Comparison of ENCODE assay signal across 7 cellular contexts in the genomic region with DNA sequence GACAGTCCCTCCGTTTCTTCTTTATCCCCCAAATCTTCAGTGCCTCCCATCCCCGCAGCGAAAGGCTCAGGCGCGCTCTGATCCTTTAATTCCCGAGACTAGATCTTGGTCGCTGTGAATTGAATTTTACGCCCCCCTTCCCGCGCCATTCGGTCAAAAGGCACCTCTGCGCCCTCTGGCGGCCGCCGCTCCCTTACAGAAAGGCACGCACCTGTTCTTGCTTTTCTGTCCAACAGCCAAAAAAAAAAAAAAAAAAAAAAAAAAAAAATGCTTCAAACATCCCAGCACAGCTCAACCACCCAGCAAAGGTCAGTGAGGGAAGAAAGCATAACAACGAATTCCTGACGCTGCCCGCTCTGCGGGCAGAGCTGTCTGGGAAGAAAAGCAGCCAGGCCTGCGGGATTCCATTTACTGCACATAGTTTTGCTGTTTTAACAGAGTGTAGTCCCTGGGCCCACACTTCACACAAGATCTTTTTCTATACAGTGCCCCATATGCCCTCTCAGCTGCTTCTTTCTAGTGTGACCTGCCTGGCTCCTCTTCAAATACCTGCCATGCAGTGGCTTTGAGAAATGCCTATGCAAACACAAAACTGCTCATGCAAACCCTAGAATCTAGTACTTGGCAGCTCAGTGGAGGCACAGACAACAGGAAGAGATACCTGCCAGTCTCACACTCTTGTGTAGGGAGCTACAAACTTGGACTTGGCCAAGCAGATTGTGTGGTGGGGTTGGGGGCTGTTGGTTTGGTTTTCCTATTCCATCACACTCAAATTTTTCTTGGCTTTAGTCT. TPM values are rescaled to one million over a fixed set of nuclear protein-coding genes. Genes with fewer than 3 reads are reported as not detected.
DNase-seq lines count a peak whose midpoint lies in the region; ATAC-seq and TF ChIP-seq lines count a peak whose summit lies in the region.

No MANE protein-coding gene starts in this region.

- peak overlapping the region; percentile 10 to 58 for H3K4me3 ChIP-seq in gastroesophageal sphincter
- peak overlapping the region; percentile 43 to 47 for H3K4me3 ChIP-seq in testis

- DNase-seq in SHP77 treated with DMSO at 0.1 percent for 48 hours (lab: John Stamatoyannopoulos, UW): peak; percentile 4
- peak; percentile 62 for DNase-seq in activated gamma-delta T cell (lab: John Stamatoyannopoulos, UW)
- DNase-seq in nucleus accumbens (lab: John Stamatoyannopoulos, UW): peak in 46 of 56 donors; percentile 11 to 89 (median 50)
- peak; percentile 88 for DNase-seq in testis

- no peak for TF ChIP-seq EP300 in gastroesophageal sphincter (IDR thresholded peaks at IDR 0.05)

- intact Hi-C loops in testis (cut with DNase I; ENCODE audit: low total_unique reads): loop anchor here (10.0 kb wide), 2 partner anchors 71 to 89 kb away; partner anchors contain the start of genes SIAE and SPA17

- H3K27ac ChIP-seq in gastroesophageal sphincter: peak overlapping the region in 3 of 4 donors; percentile 79 to 83 (median 82)
- no peak overlapping the region for H3K27ac ChIP-seq in testis

- H3K27me3 ChIP-seq in gastroesophageal sphincter (peaks cover 47% of the 10 kb centered on the region), testis (no peaks in the 10 kb centered on the region)

- WGBS in gastroesophageal sphincter (ENCODE audit: low coverage in 1 of 2), 2 donors: 15 to 54% methylated on average over 3 to 9 of the region's 21 CpGs
- 8% methylated on average over 21 of the region's 21 CpGs for WGBS in testis, 2 donors

- H3K36me3 ChIP-seq in gastroesophageal sphincter: peaks cover 0 to 31% of the 10 kb centered on the region in 2 donors
- H3K36me3 ChIP-seq in testis (ENCODE audit: low read depth, missing control alignments): no peaks in the 10 kb centered on the region

- no peaks in the 10 kb centered on the region for H3K9me3 ChIP-seq in gastroesophageal sphincter
- no peaks in the 10 kb centered on the region for H3K9me3 ChIP-seq in testis

- peak; percentile 74 for TF ChIP-seq CTCF in LNCAP (IDR thresholded peaks at IDR 0.05)
- peak; percentile 57 to 77 (median 68) for TF ChIP-seq CTCF in gastroesophageal sphincter (IDR thresholded peaks at IDR 0.05)
- peak; percentile 47 to 64 (median 53) for TF ChIP-seq CTCF in testis (IDR thresholded peaks at IDR 0.05)

- H3K4me1 ChIP-seq in gastroesophageal sphincter (peaks cover 0 to 52% (median 24%) of the 10 kb centered on the region in 3 donors), testis (peaks cover 18% of the 10 kb centered on the region)

- TF ChIP-seq POLR2A in gastroesophageal sphincter (IDR thresholded peaks at IDR 0.05) (no peak), testis (IDR thresholded peaks at IDR 0.05) (no peak)

- ATAC-seq in GM18907 (IDR thresholded peaks at IDR 0.05; ENCODE audit: unreplicated experiment) (peak; percentile 25), gastroesophageal sphincter (peak; percentile 15)

RNA-seq across cellular contexts. Expression of gene ESAM, which starts 1.3 kb away (rescaled TPM):
- total RNA-seq in gastroesophageal sphincter (10 to 100 TPM in 3 of 4 donors, 1 to 10 TPM in 1; 9.8 to 38.4 (median 22.4) TPM), testis (10 to 100 TPM in 1 of 2 donors, 1 to 10 TPM in 1; 6.0 to 10.6 TPM)
- 15.8 TPM for polyA plus RNA-seq in testis (ENCODE audit: insufficient read depth, low read depth, low replicate concordance)

RNA-seq across cellular contexts. Expression of gene VSIG2, which starts 11.3 kb away (rescaled TPM):
- total RNA-seq in gastroesophageal sphincter: 1 to 10 TPM in 2 of 4 donors, under 1 TPM in 1, not detected in 1; 0.58 to 3.2 (median 1.2) TPM
- 1 to 10 TPM in 1 of 2 donors, under 1 TPM in 1; 0.74 to 1.3 TPM for total RNA-seq in testis
- 4.4 TPM for polyA plus RNA-seq in testis (ENCODE audit: insufficient read depth, low read depth, low replicate concordance)

RNA-seq across cellular contexts. Expression of gene NRGN, which starts 23.6 kb away (rescaled TPM):
- 1 to 10 TPM in 3 of 4 donors, under 1 TPM in 1; 0.66 to 2.4 (median 1.8) TPM for total RNA-seq in gastroesophageal sphincter
- total RNA-seq in testis: 1 to 10 TPM; 3.0 to 5.5 TPM
- polyA plus RNA-seq in testis (ENCODE audit: insufficient read depth, low read depth, low replicate concordance): 10.4 TPM

RNA-seq across cellular contexts. Expression of gene MSANTD2, which starts 36.9 kb away (rescaled TPM):
- 10 to 100 TPM in 3 of 4 donors, 1 to 10 TPM in 1; 7.0 to 34.9 (median 13.0) TPM for total RNA-seq in gastroesophageal sphincter
- total RNA-seq in testis: 10 to 100 TPM; 11.3 to 19.1 TPM
- 7.4 TPM for polyA plus RNA-seq in testis (ENCODE audit: insufficient read depth, low read depth, low replicate concordance)

Comparison
In these comparisons a context has a peak if more than half of its experiments do, and no peak if none do; other contexts are left out.
1. DNase-seq: peak in every context shown above with its lines; median percentile 88 in testis; 62 in activated gamma-delta T cell; 50 in nucleus accumbens; 4 in SHP77 treated with DMSO at 0.1 percent for 48 hours.
2. H3K27ac ChIP-seq: peak in gastroesophageal sphincter (3 of 4); none in testis (0 of 2).
3. Peak in every context shown above with its lines, with median percentiles within 50 percentile points of each other: CTCF ChIP-seq.